In genomic region chr10:22714524-22715289, GRCh38 we compare ENCODE assay signal across 8 cellular contexts. TPM values are rescaled to one million over a fixed set of nuclear protein-coding genes. Genes with fewer than 3 reads are reported as not detected.
A peak's percentile ranks its signal among the peaks of the same experiment; 100 is the strongest.
DNase-seq lines count a peak whose midpoint lies in the region; ATAC-seq and TF ChIP-seq lines count a peak whose summit lies in the region.

Gene PIP4K2A, minus strand, starts transcription at chr10:22714578. Its CDS starts 252 bp downstream, at chr10:22714326.

- H2BK12ac ChIP-seq in neuronal stem cell (ENCODE audit: low read length), result no peak within 1 kb of the TSS

- peak within 1 kb of the TSS; percentile 84 to 95 (median 93) for H3K27ac Mint-ChIP-seq in CD8-positive, alpha-beta memory T cell
- H3K27ac Mint-ChIP-seq in activated naive CD4-positive, alpha-beta T cell treated with anti-CD3 and anti-CD28 coated beads for 36 hours, result peak within 1 kb of the TSS; percentile 79

- intact Hi-C loops in activated naive CD4-positive, alpha-beta T cell treated with anti-CD3 and anti-CD28 coated beads for 36 hours (cut with micrococcal nuclease), result loop anchor here (1.0 to 10.0 kb wide), 8 partner anchors 103 to 1190 kb away; partner anchors contain the start of genes BMI1, DNAJC1 and SKIDA1

- peak within 1 kb of the TSS; percentile 87 for H2BK120ac ChIP-seq in neuronal stem cell (ENCODE audit: low read depth, low read length)

- POLR2A ChIA-PET in CD8-positive, alpha-beta memory T cell (lab: Charles Lee), result interaction anchor here (0.9 to 1.9 kb wide), 12 partner anchors 10 to 141 kb away, joined by 3 to 10 read pairs (median 4); no protein-coding TSS in a partner anchor

- no peak within 1 kb of the TSS for H4K8ac ChIP-seq in neuronal stem cell (ENCODE audit: low read depth, low read length)

- CTCF ChIA-PET in CD8-positive, alpha-beta memory T cell (lab: Charles Lee), result interaction anchor here (1.2 to 2.4 kb wide), 6 partner anchors 11 to 129 kb away, joined by 3 to 8 read pairs (median 4); no protein-coding TSS in a partner anchor
- CTCF ChIA-PET in activated naive CD4-positive, alpha-beta T cell treated with anti-CD3 and anti-CD28 coated beads for 36 hours (lab: Charles Lee), result no interaction called here

- H3K14ac ChIP-seq in neuronal stem cell (ENCODE audit: low read length), result peak within 1 kb of the TSS; percentile 82

- peaks cover 6% of the 10 kb centered on the region for H3K79me1 ChIP-seq in neuronal stem cell (ENCODE audit: low read depth, low read length)

- peak; percentile 71 to 82 (median 81) for DNase-seq in CD8-positive, alpha-beta memory T cell
- peak; percentile 64 to 79 for DNase-seq in SJCRH30
- peak; percentile 74 for DNase-seq in activated naive CD4-positive, alpha-beta T cell treated with anti-CD3 and anti-CD28 coated beads for 36 hours
- peak; percentile 59 for DNase-seq in neuronal stem cell (ENCODE audit: low spot score)

- peak within 1 kb of the TSS; percentile 88 for H3K27ac ChIP-seq in CD8-positive, alpha-beta memory T cell (ENCODE audit: low read depth, low read length)
- H3K27ac ChIP-seq in SJCRH30 (peak within 1 kb of the TSS; percentile 50; the same call in 1 of the 2 replicates), gastroesophageal sphincter (peak within 1 kb of the TSS; percentile 66 to 94 (median 89)), neuronal stem cell (replicated peaks; ENCODE audit: low read length) (no peak within 1 kb of the TSS), subcutaneous abdominal adipose tissue (ENCODE audit: low read depth, low read length) (peak within 1 kb of the TSS; percentile 45)

- peak within 1 kb of the TSS; percentile 90 to 99 (median 95) for H3K4me3 Mint-ChIP-seq in CD8-positive, alpha-beta memory T cell
- peak within 1 kb of the TSS; percentile 88 for H3K4me3 Mint-ChIP-seq in activated naive CD4-positive, alpha-beta T cell treated with anti-CD3 and anti-CD28 coated beads for 36 hours

- H3K23ac ChIP-seq in neuronal stem cell (ENCODE audit: low read depth, low read length, poor library complexity), result peak within 1 kb of the TSS; percentile 52

- H3K9ac ChIP-seq in neuronal stem cell (ENCODE audit: low read depth, low read length, poor library complexity), result peak within 1 kb of the TSS; percentile 94
- peak within 1 kb of the TSS in 4 of 5 donors; percentile 83 to 92 (median 88) for H3K9ac ChIP-seq in subcutaneous abdominal adipose tissue (ENCODE audit: low read length in 5 of 5)

- peak within 1 kb of the TSS; percentile 97 for H3K4me2 ChIP-seq in neuronal stem cell (ENCODE audit: insufficient read depth, low read length, poor library complexity, severe bottlenecking)

- H2AFZ ChIP-seq in neuronal stem cell (ENCODE audit: low read length), result peak within 1 kb of the TSS; percentile 94

- no peaks in the 10 kb centered on the region for H3K9me3 Mint-ChIP-seq in CD8-positive, alpha-beta memory T cell
- no peaks in the 10 kb centered on the region for H3K9me3 Mint-ChIP-seq in activated naive CD4-positive, alpha-beta T cell treated with anti-CD3 and anti-CD28 coated beads for 36 hours

- peak; percentile 82 for ATAC-seq in GM19372 (IDR thresholded peaks at IDR 0.05; ENCODE audit: low read depth, unreplicated experiment)
- peak; percentile 56 for ATAC-seq in HG03469 (IDR thresholded peaks at IDR 0.05; ENCODE audit: unreplicated experiment)
- peak; percentile 93 for ATAC-seq in gastroesophageal sphincter

- H3K4me3 ChIP-seq in CD8-positive, alpha-beta memory T cell (ENCODE audit: low read length), result peak within 1 kb of the TSS; percentile 91
- H3K4me3 ChIP-seq in SJCRH30 (peak within 1 kb of the TSS; percentile 99), gastroesophageal sphincter (peak within 1 kb of the TSS; percentile 93 to 94), neuronal stem cell (ENCODE audit: low read length in 2 of 2) (peak within 1 kb of the TSS; percentile 69 to 98), subcutaneous abdominal adipose tissue (ENCODE audit: low read depth in 1 of 5, low read length in 5 of 5) (peak within 1 kb of the TSS; percentile 73 to 99 (median 95))

- no peaks in the 10 kb centered on the region for H3K27me3 ChIP-seq in CD8-positive, alpha-beta memory T cell (ENCODE audit: insufficient read depth, low read length, poor library complexity, severe bottlenecking)
- no peaks in the 10 kb centered on the region for H3K27me3 ChIP-seq in SJCRH30
- H3K27me3 ChIP-seq in gastroesophageal sphincter, result no peaks in the 10 kb centered on the region
- peaks cover 0 to 6% (median 4%) of the 10 kb centered on the region in 3 experiments for H3K27me3 ChIP-seq in neuronal stem cell (ENCODE audit: control insufficient read depth in 3 of 3, insufficient read depth in 3 of 3, low read depth in 1 of 3, low read length in 3 of 3)
- no peaks in the 10 kb centered on the region for H3K27me3 ChIP-seq in subcutaneous abdominal adipose tissue (ENCODE audit: control insufficient read depth in 5 of 5, insufficient read depth in 4 of 5, low read length in 5 of 5)

- peaks cover 20% of the 10 kb centered on the region for H3K4me1 ChIP-seq in CD8-positive, alpha-beta memory T cell (ENCODE audit: insufficient read depth, low read length)
- H3K4me1 ChIP-seq in SJCRH30 (peaks cover 6% of the 10 kb centered on the region), gastroesophageal sphincter (peaks cover 0 to 34% (median 4%) of the 10 kb centered on the region in 3 donors), neuronal stem cell (ENCODE audit: control insufficient read depth in 2 of 2, insufficient read depth in 1 of 2, low read depth in 1 of 2, low read length in 2 of 2) (peaks cover 1 to 15% of the 10 kb centered on the region in 2 donors), subcutaneous abdominal adipose tissue (ENCODE audit: control insufficient read depth in 5 of 5, insufficient read depth in 5 of 5, low read length in 5 of 5) (peaks cover 4 to 41% (median 29%) of the 10 kb centered on the region in 5 donors)

- H3K36me3 ChIP-seq in CD8-positive, alpha-beta memory T cell (ENCODE audit: insufficient read depth, low read length), result no peaks in the 10 kb centered on the region
- H3K36me3 ChIP-seq in SJCRH30 (no peaks in the 10 kb centered on the region), gastroesophageal sphincter (no peaks in the 10 kb centered on the region), neuronal stem cell (replicated peaks in 1 of 2; ENCODE audit: control insufficient read depth in 2 of 2, insufficient read depth in 2 of 2, low read length in 2 of 2) (no peaks in the 10 kb centered on the region), subcutaneous abdominal adipose tissue (ENCODE audit: control insufficient read depth in 5 of 5, insufficient read depth in 5 of 5, low read length in 5 of 5) (no peaks in the 10 kb centered on the region)

- H3K4me1 Mint-ChIP-seq in CD8-positive, alpha-beta memory T cell, result peaks cover 30 to 34% (median 33%) of the 10 kb centered on the region in 3 donors
- H3K4me1 Mint-ChIP-seq in activated naive CD4-positive, alpha-beta T cell treated with anti-CD3 and anti-CD28 coated beads for 36 hours (ENCODE audit: low read depth), result peaks cover 27% of the 10 kb centered on the region

- H3K9me3 ChIP-seq in CD8-positive, alpha-beta memory T cell (ENCODE audit: low read length), result no peaks in the 10 kb centered on the region
- H3K9me3 ChIP-seq in SJCRH30 (replicated peaks), result no peaks in the 10 kb centered on the region
- H3K9me3 ChIP-seq in gastroesophageal sphincter, result no peaks in the 10 kb centered on the region
- H3K9me3 ChIP-seq in neuronal stem cell (replicated peaks in 1 of 2; ENCODE audit: control insufficient read depth in 2 of 2, insufficient read depth in 1 of 2, low read depth in 1 of 2, low read length in 2 of 2), result no peaks in the 10 kb centered on the region
- no peaks in the 10 kb centered on the region for H3K9me3 ChIP-seq in subcutaneous abdominal adipose tissue (ENCODE audit: control insufficient read depth in 5 of 5, low read length in 5 of 5)

- TF ChIP-seq CTCF in gastroesophageal sphincter (IDR thresholded peaks at IDR 0.05), result peak in 1 of 4 experiments; percentile 16

- no peak within 1 kb of the TSS for H4K91ac ChIP-seq in neuronal stem cell (ENCODE audit: low read depth, low read length, poor library complexity)

- peak within 1 kb of the TSS; percentile 97 for H3K18ac ChIP-seq in neuronal stem cell (ENCODE audit: low read length)

- peak within 1 kb of the TSS; percentile 2 for H3K4ac ChIP-seq in neuronal stem cell (ENCODE audit: low read length)

- peak; percentile 59 to 65 for TF ChIP-seq POLR2A in gastroesophageal sphincter (IDR thresholded peaks at IDR 0.05)

- peaks cover 0 to 19% (median 0%) of the 10 kb centered on the region in 3 donors for H3K36me3 Mint-ChIP-seq in CD8-positive, alpha-beta memory T cell
- H3K36me3 Mint-ChIP-seq in activated naive CD4-positive, alpha-beta T cell treated with anti-CD3 and anti-CD28 coated beads for 36 hours (ENCODE audit: low read depth), result no peaks in the 10 kb centered on the region

- WGBS in gastroesophageal sphincter (ENCODE audit: low coverage in 1 of 2), 2 donors, result 82 to 93% methylated on average over 3 of the region's 75 CpGs
- no CpG with 5 or more reads among the region's 75 CpGs for WGBS in neuronal stem cell (ENCODE audit: extremely low coverage in 2 of 2, insufficient read length in 2 of 2, insufficient replicate concordance in 1 of 2), 2 donors

- peak within 1 kb of the TSS; percentile 14 for H2BK15ac ChIP-seq in neuronal stem cell (ENCODE audit: low read length)

- TF ChIP-seq EP300 in gastroesophageal sphincter (IDR thresholded peaks at IDR 0.05), result no peak

- H2AK5ac ChIP-seq in neuronal stem cell (ENCODE audit: low read depth, low read length), result no peak within 1 kb of the TSS

- no peak within 1 kb of the TSS for H2BK5ac ChIP-seq in neuronal stem cell (ENCODE audit: low read length)

- peaks cover 0 to 4% of the 10 kb centered on the region in 2 donors for H3K27me3 Mint-ChIP-seq in CD8-positive, alpha-beta memory T cell
- H3K27me3 Mint-ChIP-seq in activated naive CD4-positive, alpha-beta T cell treated with anti-CD3 and anti-CD28 coated beads for 36 hours (ENCODE audit: low read depth), result no peaks in the 10 kb centered on the region

RNA-seq across cellular contexts. Expression of gene PIP4K2A, which starts in this region (rescaled TPM):
- total RNA-seq in CD8-positive, alpha-beta memory T cell, result 100 to 1,000 TPM; 116 to 130 TPM
- polyA plus RNA-seq in CD8-positive, alpha-beta memory T cell, result 120 TPM
- total RNA-seq in SJCRH30 (2014; rRNA removed; shearing (Covaris generic)), result 23.2 and 27.9 TPM in 2 replicates
- 10 to 100 TPM; 68.0 to 74.1 TPM for total RNA-seq in activated naive CD4-positive, alpha-beta T cell treated with anti-CD3 and anti-CD28 coated beads for 36 hours
- total RNA-seq in gastroesophageal sphincter, result 10 to 100 TPM; 30.4 to 57.2 (median 51.3) TPM
- polyA plus RNA-seq in neuronal stem cell (2013, experiment 1 of 2), result 20.6 TPM
- polyA plus RNA-seq in neuronal stem cell (2013, experiment 2 of 2), result 21.3 TPM
